Comparison of ENCODE assay signal across 23 cellular contexts in genomic region chr15:45583731-45584639, GRCh38. TPM values are rescaled to one million over a fixed set of nuclear protein-coding genes. Genes with fewer than 3 reads are reported as not detected.
DNase-seq lines count a peak whose midpoint lies in the region; ATAC-seq and TF ChIP-seq lines count a peak whose summit lies in the region.
"Had no signal": no experiment of that assay in that cellular context is flagged by ENCODE, and none has a peak within 500 bp of the region (broad histone marks: within the 10 kb centered on the region; RNA-seq: fewer than 3 reads in every experiment).

No MANE protein-coding gene starts in this region.

- no peak overlapping the region for H2BK15ac ChIP-seq in mesenchymal stem cell (ENCODE audit: low read depth, poor library complexity, severe bottlenecking)

- DNase-seq in activated CD4-positive, CD25-positive, alpha-beta regulatory T cell treated with anti-CD3 and anti-CD28 coated beads, Interleukin-2, amount 50 U/mL, for 72 hours: peak; percentile 37
- DNase-seq in activated CD4-positive, CD25-positive, alpha-beta regulatory T cell (lab: John Stamatoyannopoulos, UW): no peak
- DNase-seq in CD4-positive, alpha-beta T cell: no peak
- DNase-seq in activated CD4-positive, alpha-beta memory T cell treated with anti-CD3 and anti-CD28 coated beads for 36 hours: peak; percentile 40
- DNase-seq in mesenchymal stem cell: peak; percentile 6
- DNase-seq in SHP77 (lab: John Stamatoyannopoulos, UW): no peak
- no peak for DNase-seq in Peyer's patch
- DNase-seq: activated B cell treated with CpG ODN at 0.5 μM for 24 hours; activated T-cell treated with anti-CD3 and anti-CD28 coated beads, Interleukin-2, amount 50 U/mL, for 1 hour; BE2C; dorsolateral prefrontal cortex; esophagus squamous epithelium; glutamatergic neuron; NCI-H1105 treated with DMSO at 0.1 percent for 48 hours; NCI-H526 treated with DMSO at 0.1 percent for 48 hours; ovary; Right ventricle myocardium superior had no signal

- no peak for TF ChIP-seq CTCF in CD4-positive, alpha-beta T cell (IDR thresholded peaks at IDR 0.05)
- TF ChIP-seq CTCF in Peyer's patch (IDR thresholded peaks at IDR 0.05): no peak

- H3K23ac ChIP-seq in mesenchymal stem cell (ENCODE audit: low read length in 2 of 2): no peak overlapping the region

- no peak overlapping the region for H3K4me2 ChIP-seq in mesenchymal stem cell (ENCODE audit: low read length, poor library complexity, severe bottlenecking)

- H3K36me3 ChIP-seq in mesenchymal stem cell (ENCODE audit: control insufficient read depth in 1 of 2, insufficient read depth in 2 of 2, low read depth in 1 of 2, low read length in 2 of 2) (no peaks in the 10 kb centered on the region), Peyer's patch (no peaks in the 10 kb centered on the region)
- H3K36me3 ChIP-seq: BE2C, cardiac muscle cell, esophagus squamous epithelium, left lung, ovary, thoracic aorta had no signal

- H3K79me1 ChIP-seq in mesenchymal stem cell (replicated peaks; ENCODE audit: low read length, poor library complexity, severe bottlenecking): peaks cover 1% of the 10 kb centered on the region

- no peak overlapping the region for H3K27ac ChIP-seq in CD4-positive, alpha-beta T cell (ENCODE audit: low read depth, low read length)
- H3K27ac ChIP-seq in mesenchymal stem cell (ENCODE audit: low read length, poor library complexity, severe bottlenecking): no peak overlapping the region
- no peak overlapping the region for H3K27ac ChIP-seq in Peyer's patch
- H3K27ac ChIP-seq: 22Rv1, cardiac muscle cell, esophagus squamous epithelium, ovary, thoracic aorta had no signal

- H3K14ac ChIP-seq in mesenchymal stem cell (ENCODE audit: low read length in 2 of 2): no peak overlapping the region

- H3K4me1 Mint-ChIP-seq in CD4-positive, alpha-beta T cell (ENCODE audit: low read depth): peaks cover 33% of the 10 kb centered on the region
- peaks cover 24% of the 10 kb centered on the region for H3K4me1 Mint-ChIP-seq in activated CD4-positive, alpha-beta memory T cell treated with anti-CD3 and anti-CD28 coated beads for 36 hours (ENCODE audit: low read depth)
- H3K4me1 Mint-ChIP-seq in stimulated activated memory B cell treated with anti-CD40 and anti-IgM and Interleukin-4, amounts not matched to agents 10 μg/mL and 1 μg/mL and 100 μg/mL, for 72 hours: peaks cover 33% of the 10 kb centered on the region

- no peak overlapping the region for H2BK5ac ChIP-seq in mesenchymal stem cell (ENCODE audit: low read depth, low read length, poor library complexity, severe bottlenecking)

- H2AK5ac ChIP-seq in mesenchymal stem cell (ENCODE audit: low read length, severe bottlenecking): no peak overlapping the region

- H3K36me3 Mint-ChIP-seq in CD4-positive, alpha-beta T cell (ENCODE audit: low read depth): peaks cover 22% of the 10 kb centered on the region
- H3K36me3 Mint-ChIP-seq in activated CD4-positive, alpha-beta memory T cell treated with anti-CD3 and anti-CD28 coated beads for 36 hours: peaks cover 7% of the 10 kb centered on the region
- H3K36me3 Mint-ChIP-seq in stimulated activated memory B cell treated with anti-CD40 and anti-IgM and Interleukin-4, amounts not matched to agents 10 μg/mL and 1 μg/mL and 100 μg/mL, for 72 hours: peaks cover 6% of the 10 kb centered on the region
- H3K36me3 Mint-ChIP-seq: T-cell had no signal

- no peaks in the 10 kb centered on the region for H3K27me3 Mint-ChIP-seq in CD4-positive, alpha-beta T cell
- H3K27me3 Mint-ChIP-seq in activated CD4-positive, alpha-beta memory T cell treated with anti-CD3 and anti-CD28 coated beads for 36 hours: no peaks in the 10 kb centered on the region
- H3K27me3 Mint-ChIP-seq in stimulated activated memory B cell treated with anti-CD40 and anti-IgM and Interleukin-4, amounts not matched to agents 10 μg/mL and 1 μg/mL and 100 μg/mL, for 72 hours: no peaks in the 10 kb centered on the region
- H3K27me3 Mint-ChIP-seq: activated B cell treated with CpG ODN at 0.5 μM for 24 hours had no signal

- H3K4me1 ChIP-seq in mesenchymal stem cell (ENCODE audit: control insufficient read depth, insufficient read depth, low read depth, low read length): no peaks in the 10 kb centered on the region
- H3K4me1 ChIP-seq in Peyer's patch: peaks cover 0 to 10% (median 7%) of the 10 kb centered on the region in 4 donors
- H3K4me1 ChIP-seq: BE2C had no signal

- peak overlapping the region; percentile 40 for H3K4me3 Mint-ChIP-seq in CD4-positive, alpha-beta T cell
- H3K4me3 Mint-ChIP-seq in activated CD4-positive, alpha-beta memory T cell treated with anti-CD3 and anti-CD28 coated beads for 36 hours: no peak overlapping the region
- no peak overlapping the region for H3K4me3 Mint-ChIP-seq in stimulated activated memory B cell treated with anti-CD40 and anti-IgM and Interleukin-4, amounts not matched to agents 10 μg/mL and 1 μg/mL and 100 μg/mL, for 72 hours
- H3K4me3 Mint-ChIP-seq: activated B cell treated with CpG ODN at 0.5 μM for 24 hours, T-cell had no signal

- H3K18ac ChIP-seq in mesenchymal stem cell (ENCODE audit: low read depth in 1 of 2, low read length in 2 of 2): no peak overlapping the region

- H3K27ac Mint-ChIP-seq in CD4-positive, alpha-beta T cell: peak overlapping the region; percentile 28
- no peak overlapping the region for H3K27ac Mint-ChIP-seq in activated CD4-positive, alpha-beta memory T cell treated with anti-CD3 and anti-CD28 coated beads for 36 hours
- no peak overlapping the region for H3K27ac Mint-ChIP-seq in stimulated activated memory B cell treated with anti-CD40 and anti-IgM and Interleukin-4, amounts not matched to agents 10 μg/mL and 1 μg/mL and 100 μg/mL, for 72 hours
- H3K27ac Mint-ChIP-seq: activated B cell treated with CpG ODN at 0.5 μM for 24 hours, T-cell had no signal

- H4K91ac ChIP-seq in mesenchymal stem cell (ENCODE audit: low read length): no peak overlapping the region

- H2BK12ac ChIP-seq in mesenchymal stem cell (ENCODE audit: low read length in 2 of 2): no peak overlapping the region

- ATAC-seq in CD4-positive, alpha-beta T cell (ENCODE audit: poor library complexity): no peak
- no peak for ATAC-seq in stimulated activated memory B cell treated with anti-CD40 and anti-IgM and Interleukin-4, amounts not matched to agents 10 μg/mL and 1 μg/mL and 100 μg/mL, for 72 hours
- ATAC-seq: left lung, T-cell had no signal

- H3K9me3 Mint-ChIP-seq in CD4-positive, alpha-beta T cell: no peaks in the 10 kb centered on the region
- H3K9me3 Mint-ChIP-seq in activated CD4-positive, alpha-beta memory T cell treated with anti-CD3 and anti-CD28 coated beads for 36 hours: no peaks in the 10 kb centered on the region
- H3K9me3 Mint-ChIP-seq in stimulated activated memory B cell treated with anti-CD40 and anti-IgM and Interleukin-4, amounts not matched to agents 10 μg/mL and 1 μg/mL and 100 μg/mL, for 72 hours: no peaks in the 10 kb centered on the region
- H3K9me3 Mint-ChIP-seq: activated B cell treated with CpG ODN at 0.5 μM for 24 hours, T-cell had no signal

- H3K4me3 ChIP-seq in mesenchymal stem cell (ENCODE audit: insufficient read depth in 1 of 2, low read depth in 1 of 2, low read length in 2 of 2): no peak overlapping the region
- H3K4me3 ChIP-seq in Peyer's patch: no peak overlapping the region
- H3K4me3 ChIP-seq: cardiac muscle cell, dorsolateral prefrontal cortex, esophagus squamous epithelium, left lung, ovary, thoracic aorta had no signal

- intact Hi-C loops in CD4-positive, alpha-beta T cell (cut with DNase I, micrococcal nuclease): loop anchor here (10.0 kb wide), 2 partner anchors 59 to 419 kb away; partner anchors contain the start of gene SLC30A4 (in 1 of the 2)
- intact Hi-C loops in activated CD4-positive, alpha-beta memory T cell treated with anti-CD3 and anti-CD28 coated beads for 36 hours (cut with micrococcal nuclease): no loop called here

- no peak overlapping the region for H3K4ac ChIP-seq in mesenchymal stem cell (ENCODE audit: low read depth in 1 of 2, low read length in 2 of 2)

- POLR2A ChIA-PET in CD4-positive, alpha-beta T cell (lab: Charles Lee): no interaction called here
- POLR2A ChIA-PET in activated CD4-positive, alpha-beta memory T cell treated with anti-CD3 and anti-CD28 coated beads for 36 hours (lab: Charles Lee): no interaction called here

- H2AFZ ChIP-seq in mesenchymal stem cell (ENCODE audit: low read depth, low read length): no peak overlapping the region

- no peaks in the 10 kb centered on the region for H3K9me3 ChIP-seq in CD4-positive, alpha-beta T cell (ENCODE audit: control insufficient read depth, low read length)
- H3K9me3 ChIP-seq in mesenchymal stem cell (ENCODE audit: control insufficient read depth, low read length): no peaks in the 10 kb centered on the region
- no peaks in the 10 kb centered on the region for H3K9me3 ChIP-seq in Peyer's patch
- H3K9me3 ChIP-seq: BE2C, esophagus squamous epithelium, left lung, ovary, thoracic aorta had no signal

- no peak for TF ChIP-seq POLR2A in Peyer's patch (IDR thresholded peaks at IDR 0.05)

- WGBS in mesenchymal stem cell: 88% methylated on average over 8 of the region's 11 CpGs

- CTCF ChIA-PET in CD4-positive, alpha-beta T cell (lab: Charles Lee): no interaction called here
- CTCF ChIA-PET in activated CD4-positive, alpha-beta memory T cell treated with anti-CD3 and anti-CD28 coated beads for 36 hours (lab: Charles Lee): interaction anchor here (4.0 kb wide), 1 partner anchor 126 kb away, joined by 39 read pairs; no protein-coding TSS in a partner anchor

- H4K8ac ChIP-seq in mesenchymal stem cell (ENCODE audit: low read length): no peak overlapping the region

- no peaks in the 10 kb centered on the region for H3K27me3 ChIP-seq in CD4-positive, alpha-beta T cell (ENCODE audit: control insufficient read depth, insufficient read depth, low read length)
- no peaks in the 10 kb centered on the region for H3K27me3 ChIP-seq in mesenchymal stem cell (ENCODE audit: control insufficient read depth in 1 of 2, insufficient read depth in 1 of 2, low read length in 2 of 2)
- H3K27me3 ChIP-seq in Peyer's patch: no peaks in the 10 kb centered on the region
- H3K27me3 ChIP-seq: BE2C, cardiac muscle cell, dorsolateral prefrontal cortex, esophagus squamous epithelium, left lung, ovary had no signal

- H3K9ac ChIP-seq in mesenchymal stem cell (ENCODE audit: low read length): no peak overlapping the region

- no peak overlapping the region for H2BK120ac ChIP-seq in mesenchymal stem cell (ENCODE audit: low read depth, low read length)

RNA-seq across cellular contexts. Expression of gene BLOC1S6, which starts 3.2 kb away (rescaled TPM):
- 10 to 100 TPM; 68.5 TPM for total RNA-seq in CD4-positive, alpha-beta T cell
- total RNA-seq in activated CD4-positive, alpha-beta memory T cell treated with anti-CD3 and anti-CD28 coated beads for 36 hours: 10 to 100 TPM; 48.5 to 49.4 TPM
- 41.8 TPM for polyA plus RNA-seq in mesenchymal stem cell (2013, experiment 1 of 2)
- polyA plus RNA-seq in mesenchymal stem cell (2013, experiment 2 of 2): 43.1 TPM
- total RNA-seq in Peyer's patch: 10 to 100 TPM; 18.3 to 61.1 (median 32.0) TPM

RNA-seq across cellular contexts. Expression of gene SQOR, which starts 50.8 kb away (rescaled TPM):
- 10 to 100 TPM; 14.0 to 16.9 TPM for total RNA-seq in CD4-positive, alpha-beta T cell
- 100 to 1,000 TPM; 181 to 194 TPM for total RNA-seq in activated CD4-positive, alpha-beta memory T cell treated with anti-CD3 and anti-CD28 coated beads for 36 hours
- 90.1 TPM for polyA plus RNA-seq in mesenchymal stem cell (2013, experiment 1 of 2)
- polyA plus RNA-seq in mesenchymal stem cell (2013, experiment 2 of 2): 94.1 TPM
- total RNA-seq in Peyer's patch: 100 to 1,000 TPM in 1 of 4 donors, 10 to 100 TPM in 3; 85.8 to 101 (median 96.7) TPM

Comparison
In these comparisons a context has a peak if more than half of its experiments do, and no peak if none do; other contexts are left out.
1. DNase-seq: peak in activated CD4-positive, CD25-positive, alpha-beta regulatory T cell treated with anti-CD3 and anti-CD28 coated beads, Interleukin-2, amount 50 U/mL, for 72 hours (single experiment), activated CD4-positive, alpha-beta memory T cell treated with anti-CD3 and anti-CD28 coated beads for 36 hours (single experiment) and mesenchymal stem cell (single experiment); none in activated CD4-positive, CD25-positive, alpha-beta regulatory T cell (0 of 4), CD4-positive, alpha-beta T cell (0 of 10), SHP77 (0 of 2) and Peyer's patch (0 of 3).
2. RNA of gene SQOR, which starts 50.8 kb away (total RNA-seq): 181 to 194 TPM in activated CD4-positive, alpha-beta memory T cell treated with anti-CD3 and anti-CD28 coated beads for 36 hours and 85.8 to 101 TPM in Peyer's patch; 14.0 to 16.9 TPM in CD4-positive, alpha-beta T cell; every median in the first group is over 4 times any median in the second.